8 cellular contexts compared by ENCODE assay signal in genomic region chr1:201447911-201448871, GRCh38. TPM values are rescaled to one million over a fixed set of nuclear protein-coding genes. Genes with fewer than 3 reads are reported as not detected.
DNase-seq lines count a peak whose midpoint lies in the region; ATAC-seq and TF ChIP-seq lines count a peak whose summit lies in the region.

No MANE protein-coding gene starts in this region.

- peak overlapping the region; percentile 58 for H3K27ac ChIP-seq in RWPE1
- peak overlapping the region; percentile 9 to 84 (median 64) for H3K27ac ChIP-seq in heart left ventricle

- H3K4me1 ChIP-seq in heart left ventricle: peaks cover 9 to 41% (median 28%) of the 10 kb centered on the region in 12 donors

- H3K9me3 ChIP-seq in heart left ventricle: peaks cover 0 to 3% (median 0%) of the 10 kb centered on the region in 12 donors

- 36 to 38% (median 37%) methylated on average over 18 to 20 of the region's 20 CpGs for WGBS in heart left ventricle, 4 donors

- H3K4me3 Mint-ChIP-seq in activated naive CD8-positive, alpha-beta T cell treated with anti-CD3 and anti-CD28 coated beads for 36 hours: no peak overlapping the region
- H3K4me3 Mint-ChIP-seq in progenitor cell of endocrine pancreas (ENCODE audit: low read depth): no peak overlapping the region

- no peaks in the 10 kb centered on the region for H3K36me3 Mint-ChIP-seq in activated naive CD8-positive, alpha-beta T cell treated with anti-CD3 and anti-CD28 coated beads for 36 hours
- H3K36me3 Mint-ChIP-seq in progenitor cell of endocrine pancreas (ENCODE audit: insufficient read depth): no peaks in the 10 kb centered on the region

- DNase-seq in AG20443 (ENCODE audit: low spot score) (peak; percentile 87), HT-29 (ENCODE audit: low spot score) (peak; percentile 77), RWPE1 (ENCODE audit: low spot score) (peak; percentile 91), heart left ventricle (peak; percentile 70 to 87 (median 78)), progenitor cell of endocrine pancreas (ENCODE audit: low spot score, unreplicated experiment) (peak; percentile 60), mesenteric fat pad (ENCODE audit: low spot score) (no peak)
- peak; percentile 52 for DNase-seq in activated naive CD8-positive, alpha-beta T cell treated with anti-CD3 and anti-CD28 coated beads for 36 hours

- CTCF ChIA-PET in RWPE1 (lab: Yijun Ruan, JAX): interaction anchor here (0.5 to 7.3 kb wide), 35 partner anchors 9 to 680 kb away, joined by 3 to 77 read pairs (median 4); partner anchors contain the start of genes CSRP1 and PHLDA3

- POLR2A ChIA-PET in RWPE1 (lab: Yijun Ruan, JAX; ENCODE audit: low non-redundant PET): interaction anchor here (0.6 to 1.7 kb wide), 6 partner anchors 12 to 68 kb away, joined by 5 to 10 read pairs (median 8); partner anchors contain the start of gene PHLDA3

- H3K27me3 ChIP-seq in heart left ventricle: no peaks in the 10 kb centered on the region

- H3K27me3 Mint-ChIP-seq in activated naive CD8-positive, alpha-beta T cell treated with anti-CD3 and anti-CD28 coated beads for 36 hours: peaks cover 33% of the 10 kb centered on the region
- peaks cover 23% of the 10 kb centered on the region for H3K27me3 Mint-ChIP-seq in progenitor cell of endocrine pancreas

- no peak overlapping the region for H3K4me3 ChIP-seq in heart left ventricle

- H3K4me1 Mint-ChIP-seq in activated naive CD8-positive, alpha-beta T cell treated with anti-CD3 and anti-CD28 coated beads for 36 hours: peaks cover 2% of the 10 kb centered on the region
- H3K4me1 Mint-ChIP-seq in progenitor cell of endocrine pancreas (ENCODE audit: low read depth): peaks cover 4% of the 10 kb centered on the region

- TF ChIP-seq CTCF in RWPE1 (conservative IDR thresholded peaks at IDR 0.05; ENCODE audit: low read depth): peak; percentile 90
- TF ChIP-seq CTCF in heart left ventricle (IDR thresholded peaks at IDR 0.05): peak; percentile 78 to 93 (median 85)
- peak; percentile 88 for TF ChIP-seq CTCF in progenitor cell of endocrine pancreas (IDR thresholded peaks at IDR 0.05; ENCODE audit: unreplicated experiment)

- TF ChIP-seq POLR2A in heart left ventricle (IDR thresholded peaks at IDR 0.05): no peak

- intact Hi-C loops in heart left ventricle (cut with DNase I): loop anchor here (1.0 to 5.0 kb wide), 7 partner anchors 21 to 65 kb away; partner anchors contain the start of gene PHLDA3 (in 1 of the 10)

- ATAC-seq in GM19328 (IDR thresholded peaks at IDR 0.05; ENCODE audit: unreplicated experiment) (peak; percentile 58), heart left ventricle (peak; percentile 46 to 86 (median 78))

- H3K27ac Mint-ChIP-seq in activated naive CD8-positive, alpha-beta T cell treated with anti-CD3 and anti-CD28 coated beads for 36 hours: no peak overlapping the region
- no peak overlapping the region for H3K27ac Mint-ChIP-seq in progenitor cell of endocrine pancreas

- H3K36me3 ChIP-seq in heart left ventricle: no peaks in the 10 kb centered on the region

- peaks cover under 1% of the 10 kb centered on the region for H3K9me3 Mint-ChIP-seq in activated naive CD8-positive, alpha-beta T cell treated with anti-CD3 and anti-CD28 coated beads for 36 hours
- no peaks in the 10 kb centered on the region for H3K9me3 Mint-ChIP-seq in progenitor cell of endocrine pancreas (ENCODE audit: low read depth)

RNA-seq across cellular contexts. Expression of gene PHLDA3, which starts 20.8 kb away (rescaled TPM):
- 39.4 and 49.4 TPM in 2 replicates for total RNA-seq in HT-29 (2014; rRNA removed; shearing (Covaris generic))
- total RNA-seq in activated naive CD8-positive, alpha-beta T cell treated with anti-CD3 and anti-CD28 coated beads for 36 hours: 1 to 10 TPM; 4.2 to 4.7 TPM
- total RNA-seq in heart left ventricle (10 to 100 TPM; 18.4 to 48.1 (median 33.4) TPM), progenitor cell of endocrine pancreas (21.2 and 31.3 TPM in 2 replicates), mesenteric fat pad (358 TPM)
- polyA plus RNA-seq in heart left ventricle: 10 to 100 TPM; 15.2 to 22.9 TPM

RNA-seq across cellular contexts. Expression of gene TNNI1, which starts 26.7 kb away (rescaled TPM):
- not detected in 2 replicates for total RNA-seq in HT-29 (2014; rRNA removed; shearing (Covaris generic))
- not detected for total RNA-seq in activated naive CD8-positive, alpha-beta T cell treated with anti-CD3 and anti-CD28 coated beads for 36 hours
- total RNA-seq in heart left ventricle (10 to 100 TPM in 3 of 9 donors, 1 to 10 TPM in 6; 1.6 to 64.5 (median 8.1) TPM), progenitor cell of endocrine pancreas (not detected in 2 replicates), mesenteric fat pad (not detected)
- 10 to 100 TPM; 25.0 to 27.9 TPM for polyA plus RNA-seq in heart left ventricle

RNA-seq across cellular contexts. Expression of gene LAD1, which starts 49.1 kb away (rescaled TPM):
- 216 and 238 TPM in 2 replicates for total RNA-seq in HT-29 (2014; rRNA removed; shearing (Covaris generic))
- total RNA-seq in activated naive CD8-positive, alpha-beta T cell treated with anti-CD3 and anti-CD28 coated beads for 36 hours: not detected
- total RNA-seq in heart left ventricle: 10 to 100 TPM in 2 of 9 donors, 1 to 10 TPM in 7; 2.0 to 99.2 (median 6.4) TPM
- 10 to 100 TPM in 1 of 2 donors, 1 to 10 TPM in 1; 6.9 to 49.3 TPM for polyA plus RNA-seq in heart left ventricle
- total RNA-seq in progenitor cell of endocrine pancreas: 35.3 and 38.0 TPM in 2 replicates
- total RNA-seq in mesenteric fat pad: 0.51 TPM

RNA-seq across cellular contexts. Expression of gene CSRP1, which starts 58.7 kb away (rescaled TPM):
- total RNA-seq in HT-29 (2014; rRNA removed; shearing (Covaris generic)): 183 and 213 TPM in 2 replicates
- total RNA-seq in activated naive CD8-positive, alpha-beta T cell treated with anti-CD3 and anti-CD28 coated beads for 36 hours: 10 to 100 TPM; 57.0 to 59.1 TPM
- total RNA-seq in heart left ventricle (100 to 1,000 TPM in 2 of 9 donors, 10 to 100 TPM in 7; 35.8 to 325 (median 78.6) TPM), progenitor cell of endocrine pancreas (19.4 and 23.2 TPM in 2 replicates), mesenteric fat pad (151 TPM)
- 10 to 100 TPM; 46.6 to 81.7 TPM for polyA plus RNA-seq in heart left ventricle
